29 cellular contexts compared by ENCODE assay signal in the genomic region with DNA sequence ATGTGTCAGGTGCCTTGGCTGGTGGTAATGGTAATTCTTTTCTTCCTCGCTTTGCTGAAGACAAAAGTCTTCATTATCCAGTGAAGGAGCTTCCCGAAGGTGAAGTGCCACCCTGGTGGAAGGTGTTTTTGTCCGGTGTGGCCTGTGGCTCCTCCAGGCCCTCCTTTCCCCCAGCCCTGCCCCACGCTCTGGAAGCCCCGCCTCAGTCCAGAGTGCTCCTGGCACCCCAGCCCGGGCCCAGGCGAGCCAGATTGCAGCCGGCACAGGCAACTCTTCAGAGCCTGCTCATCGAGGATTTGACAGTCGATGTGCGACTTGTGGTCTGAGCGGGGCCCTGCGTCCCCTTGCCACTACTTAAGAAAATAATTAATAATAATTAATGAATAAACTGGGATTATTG.
"Had no signal": no experiment of that assay in that cellular context is flagged by ENCODE, and none has a peak within 500 bp of the region (broad histone marks: within the 10 kb centered on the region; RNA-seq: fewer than 3 reads in every experiment).

No MANE protein-coding gene starts in this region.

- H3K4me1 Mint-ChIP-seq: stimulated activated naive CD8-positive, alpha-beta T cell treated with anti-CD3 and anti-CD28 coated beads, Interleukin-15, amount 100 ng/mL, for 72 hours had no signal

- H3K27ac Mint-ChIP-seq: natural killer cell treated with Interleukin-12 subunit alpha and Interleukin-12 subunit beta and Interleukin-15 and Interleukin-18, amount 100 ng/mL, for 72 hours; nephron progenitor cell; progenitor cell of endocrine pancreas; stimulated activated memory B cell treated with anti-CD40 and anti-IgM and Interleukin-4, amounts not matched to agents 10 μg/mL and 1 μg/mL and 100 μg/mL, for 72 hours had no signal

- H3K4me1 ChIP-seq: parathyroid adenoma, right lobe of liver, sigmoid colon, thyroid gland, tibial nerve, upper lobe of left lung, uterus had no signal

- H3K36me3 ChIP-seq: ovary, right lobe of liver, sigmoid colon, thoracic aorta, thyroid gland, tibial nerve, upper lobe of left lung, uterus had no signal

- H3K9me3 ChIP-seq: ovary, psoas muscle, right lobe of liver, sigmoid colon, thoracic aorta, thyroid gland, tibial nerve, upper lobe of left lung, uterus had no signal

- H3K36me3 Mint-ChIP-seq: naive B cell; naive thymus-derived CD8-positive, alpha-beta T cell; natural killer cell treated with Interleukin-12 subunit alpha and Interleukin-12 subunit beta and Interleukin-15 and Interleukin-18, amount 100 ng/mL, for 72 hours had no signal

- H3K27me3 Mint-ChIP-seq: stimulated activated naive CD8-positive, alpha-beta T cell treated with anti-CD3 and anti-CD28 coated beads, Interleukin-15, amount 100 ng/mL, for 72 hours had no signal

- H3K4me3 Mint-ChIP-seq: naive B cell; naive thymus-derived CD8-positive, alpha-beta T cell; natural killer cell treated with Interleukin-12 subunit alpha and Interleukin-12 subunit beta and Interleukin-15 and Interleukin-18, amount 100 ng/mL, for 72 hours; nephron progenitor cell; neural crest cell; stimulated activated memory B cell treated with anti-CD40 and anti-IgM and Interleukin-4, amounts not matched to agents 10 μg/mL and 1 μg/mL and 100 μg/mL, for 72 hours; stimulated activated naive CD8-positive, alpha-beta T cell treated with anti-CD3 and anti-CD28 coated beads, Interleukin-15, amount 100 ng/mL, for 72 hours had no signal

- DNase-seq: naive B cell; naive thymus-derived CD8-positive, alpha-beta T cell; nephron progenitor cell; occipital lobe; ovary; psoas muscle; right cardiac atrium; sigmoid colon; small intestine; stimulated activated CD4-positive, alpha-beta T cell treated with anti-CD3 and anti-CD28 coated beads, Interleukin-15, amount 100 ng/mL, for 24 hours; stimulated activated CD4-positive, alpha-beta T cell treated with anti-CD3 and anti-CD28 coated beads, Interleukin-2, amount 100 ng/mL, for 24 hours; stimulated activated CD4-positive, alpha-beta T cell treated with anti-CD3 and anti-CD28 coated beads, Interleukin-2, amount 100 ng/mL, for 48 hours; stimulated activated CD4-positive, alpha-beta T cell treated with anti-CD3 and anti-CD28 coated beads, Interleukin-4, amount 100 ng/mL, for 24 hours; stimulated activated naive CD4-positive, alpha-beta T cell; stimulated activated naive CD8-positive, alpha-beta T cell treated with anti-CD3 and anti-CD28 coated beads, Interleukin-15, amount 100 ng/mL, for 72 hours; stimulated activated naive CD8-positive, alpha-beta T cell treated with anti-CD3 and anti-CD28 coated beads, Interleukin-15, Interleukin-2, amounts not matched to agents 100 U/mL and 50 U/mL, for 24 hours; substantia nigra; thyroid gland; trophoblast cell; upper lobe of left lung; uterus had no signal

- H3K79me2 ChIP-seq: parathyroid adenoma had no signal

- ATAC-seq: naive thymus-derived CD8-positive, alpha-beta T cell; natural killer cell treated with Interleukin-12 subunit alpha and Interleukin-12 subunit beta and Interleukin-15 and Interleukin-18, amount 100 ng/mL, for 72 hours; psoas muscle; right cardiac atrium; right lobe of liver; stimulated activated memory B cell treated with anti-CD40 and anti-IgM and Interleukin-4, amounts not matched to agents 10 μg/mL and 1 μg/mL and 100 μg/mL, for 72 hours; stimulated activated naive CD8-positive, alpha-beta T cell treated with anti-CD3 and anti-CD28 coated beads, Interleukin-15, amount 100 ng/mL, for 72 hours; stimulated activated naive CD8-positive, alpha-beta T cell treated with anti-CD3 and anti-CD28 coated beads, Interleukin-15, Interleukin-2, amounts not matched to agents 100 U/mL and 50 U/mL, for 24 hours had no signal

- H3K27ac ChIP-seq: ovary, parathyroid adenoma, psoas muscle, right lobe of liver, sigmoid colon, thoracic aorta, thyroid gland, tibial nerve, upper lobe of left lung, uterus had no signal

- H3K9ac ChIP-seq: parathyroid adenoma had no signal

- H3K9me3 Mint-ChIP-seq: naive thymus-derived CD8-positive, alpha-beta T cell; natural killer cell treated with Interleukin-12 subunit alpha and Interleukin-12 subunit beta and Interleukin-15 and Interleukin-18, amount 100 ng/mL, for 72 hours; nephron progenitor cell; stimulated activated memory B cell treated with anti-CD40 and anti-IgM and Interleukin-4, amounts not matched to agents 10 μg/mL and 1 μg/mL and 100 μg/mL, for 72 hours; stimulated activated naive CD8-positive, alpha-beta T cell treated with anti-CD3 and anti-CD28 coated beads, Interleukin-15, amount 100 ng/mL, for 72 hours had no signal

- FAIRE-seq: small intestine had no signal

- H2AFZ ChIP-seq: parathyroid adenoma had no signal

- H3K4me3 ChIP-seq: ovary, psoas muscle, right lobe of liver, sigmoid colon, thoracic aorta, thyroid gland, tibial nerve, upper lobe of left lung, uterus had no signal

- H3K27me3 ChIP-seq: ovary, right lobe of liver, thyroid gland, upper lobe of left lung, uterus had no signal
